Comparison of ENCODE assay signal across 13 cellular contexts in the genomic region with DNA sequence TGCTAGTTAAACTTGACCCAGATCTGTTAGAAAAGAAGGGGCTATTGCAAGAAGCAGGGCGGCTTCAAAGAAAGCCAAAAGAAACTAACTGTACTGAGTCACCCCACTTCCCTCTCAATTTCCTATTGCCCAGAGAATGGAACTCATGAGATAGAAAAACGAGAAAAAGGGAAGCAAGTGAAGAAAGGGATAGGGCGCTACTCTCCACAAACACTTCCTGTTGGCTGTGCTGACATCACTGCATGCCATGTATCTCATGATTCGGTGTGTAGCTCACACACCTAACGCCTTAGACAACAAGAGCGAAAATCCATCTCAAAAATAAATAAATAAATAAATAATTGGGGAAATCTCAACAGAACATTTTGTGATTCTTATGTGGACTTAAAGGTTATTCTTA. TPM values are rescaled to one million over a fixed set of nuclear protein-coding genes. Genes with fewer than 3 reads are reported as not detected.
DNase-seq lines count a peak whose midpoint lies in the region; ATAC-seq, FAIRE-seq and TF ChIP-seq lines count a peak whose summit lies in the region.
"Had no signal": no experiment of that assay in that cellular context is flagged by ENCODE, and none has a peak within 500 bp of the region (broad histone marks: within the 10 kb centered on the region; RNA-seq: fewer than 3 reads in every experiment).

No MANE protein-coding gene starts in this region.

- DNase-seq in activated CD8-positive, alpha-beta T cell treated with anti-CD3 and anti-CD28 coated beads, Interleukin-2, amount 10 ng/mL, durations not matched to agents 7 days and 5 days = peak; percentile 29
- DNase-seq in activated CD8-positive, alpha-beta T cell treated with anti-CD3 and anti-CD28 coated beads for 36 hours = no peak
- peak; percentile 40 for DNase-seq in NAMALWA (ENCODE audit: low spot score)
- DNase-seq in bronchial epithelial cell (ENCODE audit: low read depth) = peak; percentile 12
- no peak for DNase-seq in ACHN
- no peak for DNase-seq in nephron progenitor cell
- no peak for DNase-seq in activated CD4-positive, CD25-positive, alpha-beta regulatory T cell treated with anti-CD3 and anti-CD28 coated beads, Interleukin-2, amount 50 U/mL, for 72 hours
- DNase-seq: NCI-H345 had no signal

- peak overlapping the region; percentile 89 for H3K27ac ChIP-seq in neutrophil
- H3K27ac ChIP-seq: breast epithelium, KMS-11, prostate gland, SK-N-MC had no signal

- no peak for FAIRE-seq in bronchial epithelial cell (lab: Jason Lieb, UNC)

- peaks cover 1% of the 10 kb centered on the region for H3K27me3 Mint-ChIP-seq in activated CD8-positive, alpha-beta T cell treated with anti-CD3 and anti-CD28 coated beads, Interleukin-2, amount 10 ng/mL, durations not matched to agents 7 days and 5 days (ENCODE audit: low read depth)
- H3K27me3 Mint-ChIP-seq in activated CD8-positive, alpha-beta T cell treated with anti-CD3 and anti-CD28 coated beads for 36 hours = no peaks in the 10 kb centered on the region
- H3K27me3 Mint-ChIP-seq in nephron progenitor cell (ENCODE audit: low read depth, poor library complexity) = peaks cover 9% of the 10 kb centered on the region

- peak overlapping the region; percentile 54 for H3K27ac Mint-ChIP-seq in activated CD8-positive, alpha-beta T cell treated with anti-CD3 and anti-CD28 coated beads, Interleukin-2, amount 10 ng/mL, durations not matched to agents 7 days and 5 days
- H3K27ac Mint-ChIP-seq in activated CD8-positive, alpha-beta T cell treated with anti-CD3 and anti-CD28 coated beads for 36 hours = no peak overlapping the region
- H3K27ac Mint-ChIP-seq in nephron progenitor cell = no peak overlapping the region

- no peak overlapping the region for H3K4me3 ChIP-seq in bronchial epithelial cell (ENCODE audit: low read depth, low read length)
- no peak overlapping the region for H3K4me3 ChIP-seq in neutrophil (ENCODE audit: low read depth in 1 of 2, low read length in 1 of 2)
- H3K4me3 ChIP-seq: breast epithelium, prostate gland, SK-N-MC had no signal

- intact Hi-C loops in activated CD8-positive, alpha-beta T cell treated with anti-CD3 and anti-CD28 coated beads for 36 hours (cut with micrococcal nuclease) = no loop called here

- CTCF ChIA-PET in activated CD8-positive, alpha-beta T cell treated with anti-CD3 and anti-CD28 coated beads, Interleukin-2, amount 10 ng/mL, durations not matched to agents 7 days and 5 days (lab: Charles Lee) = no interaction called here
- CTCF ChIA-PET in activated CD8-positive, alpha-beta T cell treated with anti-CD3 and anti-CD28 coated beads for 36 hours (lab: Charles Lee) = interaction anchor here (0.7 kb wide), 1 partner anchor 32 kb away, joined by 3 read pairs; no protein-coding TSS in a partner anchor

- H3K36me3 ChIP-seq in bronchial epithelial cell (ENCODE audit: control insufficient read depth, insufficient read depth, low read length) (no peaks in the 10 kb centered on the region), neutrophil (no peaks in the 10 kb centered on the region)
- H3K36me3 ChIP-seq: breast epithelium, prostate gland had no signal

- POLR2A ChIA-PET in activated CD8-positive, alpha-beta T cell treated with anti-CD3 and anti-CD28 coated beads, Interleukin-2, amount 10 ng/mL, durations not matched to agents 7 days and 5 days (lab: Charles Lee) = interaction anchor here (1.1 kb wide), 1 partner anchor 28 kb away, joined by 3 read pairs; no protein-coding TSS in a partner anchor
- POLR2A ChIA-PET in activated CD8-positive, alpha-beta T cell treated with anti-CD3 and anti-CD28 coated beads for 36 hours (lab: Charles Lee) = no interaction called here

- no peaks in the 10 kb centered on the region for H3K9me3 Mint-ChIP-seq in activated CD8-positive, alpha-beta T cell treated with anti-CD3 and anti-CD28 coated beads, Interleukin-2, amount 10 ng/mL, durations not matched to agents 7 days and 5 days (ENCODE audit: insufficient read depth)
- H3K9me3 Mint-ChIP-seq in activated CD8-positive, alpha-beta T cell treated with anti-CD3 and anti-CD28 coated beads for 36 hours = no peaks in the 10 kb centered on the region
- H3K9me3 Mint-ChIP-seq in nephron progenitor cell = no peaks in the 10 kb centered on the region

- H3K36me3 Mint-ChIP-seq in activated CD8-positive, alpha-beta T cell treated with anti-CD3 and anti-CD28 coated beads, Interleukin-2, amount 10 ng/mL, durations not matched to agents 7 days and 5 days (ENCODE audit: low read depth) = no peaks in the 10 kb centered on the region
- H3K36me3 Mint-ChIP-seq in activated CD8-positive, alpha-beta T cell treated with anti-CD3 and anti-CD28 coated beads for 36 hours (ENCODE audit: low read depth) = no peaks in the 10 kb centered on the region
- H3K36me3 Mint-ChIP-seq in nephron progenitor cell (ENCODE audit: low read depth) = no peaks in the 10 kb centered on the region

- H3K4me1 ChIP-seq in neutrophil (ENCODE audit: control insufficient read depth in 1 of 2, insufficient read depth in 1 of 2, low read depth in 1 of 2, low read length in 1 of 2) = peaks cover 10 to 12% of the 10 kb centered on the region in 2 experiments
- H3K4me1 ChIP-seq: breast epithelium, prostate gland had no signal

- in situ Hi-C loops in ACHN (cut with HindIII; ENCODE audit: low pct_ligation_motif_present, low pct_unique_long_range_greater_than_20kb, low sequenced_read_pairs) = loop anchor here (10.0 kb wide), 1 partner anchor 52 kb away; no protein-coding TSS in a partner anchor

- H3K4me3 Mint-ChIP-seq in activated CD8-positive, alpha-beta T cell treated with anti-CD3 and anti-CD28 coated beads, Interleukin-2, amount 10 ng/mL, durations not matched to agents 7 days and 5 days = no peak overlapping the region
- H3K4me3 Mint-ChIP-seq in activated CD8-positive, alpha-beta T cell treated with anti-CD3 and anti-CD28 coated beads for 36 hours = no peak overlapping the region
- no peak overlapping the region for H3K4me3 Mint-ChIP-seq in nephron progenitor cell

- H3K27me3 ChIP-seq in bronchial epithelial cell (ENCODE audit: control insufficient read depth, insufficient read depth, low read length) (no peaks in the 10 kb centered on the region), neutrophil (no peaks in the 10 kb centered on the region)
- H3K27me3 ChIP-seq: breast epithelium had no signal

- H3K4me1 Mint-ChIP-seq in activated CD8-positive, alpha-beta T cell treated with anti-CD3 and anti-CD28 coated beads, Interleukin-2, amount 10 ng/mL, durations not matched to agents 7 days and 5 days (ENCODE audit: low read depth) = peaks cover 16% of the 10 kb centered on the region
- H3K4me1 Mint-ChIP-seq in activated CD8-positive, alpha-beta T cell treated with anti-CD3 and anti-CD28 coated beads for 36 hours (ENCODE audit: low read depth) = peaks cover 12% of the 10 kb centered on the region
- H3K4me1 Mint-ChIP-seq in nephron progenitor cell = peaks cover 6% of the 10 kb centered on the region

- no peak for TF ChIP-seq CTCF in activated CD8-positive, alpha-beta T cell treated with anti-CD3 and anti-CD28 coated beads for 36 hours (IDR thresholded peaks at IDR 0.05)
- no peak for TF ChIP-seq CTCF in bronchial epithelial cell (IDR thresholded peaks at IDR 0.05; ENCODE audit: insufficient read depth, low read length, severe bottlenecking)
- TF ChIP-seq CTCF in neutrophil (IDR thresholded peaks at IDR 0.05) = no peak
- TF ChIP-seq CTCF in nephron progenitor cell (IDR thresholded peaks at IDR 0.05) = no peak

- ATAC-seq in activated CD8-positive, alpha-beta T cell treated with anti-CD3 and anti-CD28 coated beads, Interleukin-2, amount 10 ng/mL, durations not matched to agents 7 days and 5 days = peak; percentile 64
- ATAC-seq in activated CD8-positive, alpha-beta T cell treated with anti-CD3 and anti-CD28 coated beads for 36 hours = no peak

- no peaks in the 10 kb centered on the region for H3K9me3 ChIP-seq in neutrophil
- H3K9me3 ChIP-seq: breast epithelium, prostate gland had no signal

RNA-seq across cellular contexts. Expression of a gene that starts 13.0 kb away (rescaled TPM):
- 10 to 100 TPM; 38.7 to 41.0 TPM for total RNA-seq in activated CD8-positive, alpha-beta T cell treated with anti-CD3 and anti-CD28 coated beads, Interleukin-2, amount 10 ng/mL, durations not matched to agents 7 days and 5 days
- 10 to 100 TPM; 12.2 to 15.1 TPM for total RNA-seq in activated CD8-positive, alpha-beta T cell treated with anti-CD3 and anti-CD28 coated beads for 36 hours
- total RNA-seq in bronchial epithelial cell = 13.4 and 16.4 TPM in 2 replicates

Comparison
In these comparisons a context has a peak if more than half of its experiments do, and no peak if none do; other contexts are left out.
1. DNase-seq: peak in activated CD8-positive, alpha-beta T cell treated with anti-CD3 and anti-CD28 coated beads, Interleukin-2, amount 10 ng/mL, durations not matched to agents 7 days and 5 days (single experiment), NAMALWA (single experiment) and bronchial epithelial cell (single experiment); none in activated CD8-positive, alpha-beta T cell treated with anti-CD3 and anti-CD28 coated beads for 36 hours (single experiment), ACHN (single experiment), nephron progenitor cell (single experiment) and activated CD4-positive, CD25-positive, alpha-beta regulatory T cell treated with anti-CD3 and anti-CD28 coated beads, Interleukin-2, amount 50 U/mL, for 72 hours (single experiment).